ENCODE assay signal across 1 cellular context in the genomic region with DNA sequence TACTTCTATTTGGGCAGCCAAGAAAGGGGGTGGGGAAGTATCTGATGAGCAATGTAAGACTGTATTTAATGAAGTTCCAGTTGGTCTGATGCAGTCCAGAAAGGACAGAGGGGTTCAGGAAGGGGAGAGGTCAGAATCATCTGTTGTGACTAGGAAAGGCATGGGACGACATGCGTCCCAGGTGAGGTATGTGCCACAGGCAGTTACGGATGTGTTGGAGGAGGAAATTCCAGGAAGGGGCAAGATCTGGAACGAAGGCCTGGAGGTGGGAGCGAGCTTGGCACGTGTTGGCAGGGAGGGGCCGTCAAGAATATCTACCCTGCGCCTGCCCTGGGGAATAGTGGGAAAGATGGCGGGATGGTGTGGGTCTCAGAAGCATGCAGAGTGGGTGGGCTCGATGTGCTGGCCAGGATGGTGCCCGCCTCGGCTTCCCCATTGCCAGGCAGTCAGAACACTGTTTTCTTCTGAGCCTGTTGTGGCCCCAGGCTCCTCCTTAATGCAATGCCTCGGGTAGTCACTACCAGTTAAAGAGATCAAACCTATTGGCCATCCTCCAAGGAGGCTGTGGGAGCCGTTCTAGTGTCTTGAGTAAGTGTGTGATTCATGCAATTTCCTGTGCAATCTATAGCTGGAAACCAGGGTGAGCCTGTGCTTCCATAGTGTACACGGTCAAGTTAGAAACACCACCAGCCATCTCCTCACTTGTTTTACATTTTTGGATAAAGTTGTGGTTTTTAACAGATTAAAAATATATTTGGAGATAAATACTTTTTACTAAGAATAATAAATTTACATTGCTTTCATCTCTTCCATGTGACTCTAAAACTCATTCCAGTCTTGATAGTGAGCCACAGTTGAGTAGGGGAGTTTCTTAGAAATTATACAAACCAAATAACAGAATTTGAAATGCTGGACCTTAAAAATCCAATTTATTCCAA.
TF ChIP-seq lines count a peak whose summit lies in the region.

No MANE protein-coding gene starts in this region.

TF ChIP-seq in K562, 482 proteins besides CTCF, POLR2A, EP300 and RAD21 (continued from another document):
- TF ChIP-seq CBX8 (IDR thresholded peaks at IDR 0.05; ENCODE audit: borderline replicate concordance, extremely low read depth, low read depth, low read length, poor library complexity, severe bottlenecking) (no peak), YY1 (IDR thresholded peaks at IDR 0.05; ENCODE audit: borderline replicate concordance in 1 of 3, control insufficient read depth in 1 of 3, extremely low read depth in 1 of 3, insufficient read depth in 3 of 3, insufficient read length in 1 of 3, insufficient replicate concordance in 2 of 3, low read depth in 1 of 3, low read length in 2 of 3) (peak in 1 of 3 experiments; percentile 27), SREBF2 (CRISPR knock-in tag; IDR thresholded peaks at IDR 0.05) (no peak), BHLHE40 (IDR thresholded peaks at IDR 0.05; ENCODE audit: low read length) (peak; percentile 38; the same call in 1 of the 2 replicates), CCAR2 (IDR thresholded peaks at IDR 0.05; ENCODE audit: low read depth, low read length) (no peak), NCOA1 (IDR thresholded peaks at IDR 0.05; ENCODE audit: low read depth) (no peak), SRSF9 (IDR thresholded peaks at IDR 0.05; ENCODE audit: borderline replicate concordance, low read depth, low read length) (no peak), MLLT1 (IDR thresholded peaks at IDR 0.05) (no peak; a peak in 1 of 4 replicates), FOXM1 (IDR thresholded peaks at IDR 0.05; ENCODE audit: low read depth) (no peak), FOXM1 (CRISPR knock-in tag; IDR thresholded peaks at IDR 0.05; ENCODE audit: low read depth) (no peak), KLF13 (tag; IDR thresholded peaks at IDR 0.05; ENCODE audit: borderline replicate concordance, low read depth) (0 out of 2 replicates have a peak, but pooled peaks have one; percentile 9), TARDBP (IDR thresholded peaks at IDR 0.05) (no peak), ARID4B (CRISPR knock-in tag; IDR thresholded peaks at IDR 0.05) (no peak), RERE (CRISPR knock-in tag; IDR thresholded peaks at IDR 0.05; ENCODE audit: borderline replicate concordance) (no peak), ATF7 (IDR thresholded peaks at IDR 0.05) (no peak), ZNF77 (CRISPR knock-in tag; IDR thresholded peaks at IDR 0.05) (no peak), TCF3 (CRISPR knock-in tag; IDR thresholded peaks at IDR 0.05) (no peak)
